1 cellular context compared by ENCODE assay signal in the genomic region with DNA sequence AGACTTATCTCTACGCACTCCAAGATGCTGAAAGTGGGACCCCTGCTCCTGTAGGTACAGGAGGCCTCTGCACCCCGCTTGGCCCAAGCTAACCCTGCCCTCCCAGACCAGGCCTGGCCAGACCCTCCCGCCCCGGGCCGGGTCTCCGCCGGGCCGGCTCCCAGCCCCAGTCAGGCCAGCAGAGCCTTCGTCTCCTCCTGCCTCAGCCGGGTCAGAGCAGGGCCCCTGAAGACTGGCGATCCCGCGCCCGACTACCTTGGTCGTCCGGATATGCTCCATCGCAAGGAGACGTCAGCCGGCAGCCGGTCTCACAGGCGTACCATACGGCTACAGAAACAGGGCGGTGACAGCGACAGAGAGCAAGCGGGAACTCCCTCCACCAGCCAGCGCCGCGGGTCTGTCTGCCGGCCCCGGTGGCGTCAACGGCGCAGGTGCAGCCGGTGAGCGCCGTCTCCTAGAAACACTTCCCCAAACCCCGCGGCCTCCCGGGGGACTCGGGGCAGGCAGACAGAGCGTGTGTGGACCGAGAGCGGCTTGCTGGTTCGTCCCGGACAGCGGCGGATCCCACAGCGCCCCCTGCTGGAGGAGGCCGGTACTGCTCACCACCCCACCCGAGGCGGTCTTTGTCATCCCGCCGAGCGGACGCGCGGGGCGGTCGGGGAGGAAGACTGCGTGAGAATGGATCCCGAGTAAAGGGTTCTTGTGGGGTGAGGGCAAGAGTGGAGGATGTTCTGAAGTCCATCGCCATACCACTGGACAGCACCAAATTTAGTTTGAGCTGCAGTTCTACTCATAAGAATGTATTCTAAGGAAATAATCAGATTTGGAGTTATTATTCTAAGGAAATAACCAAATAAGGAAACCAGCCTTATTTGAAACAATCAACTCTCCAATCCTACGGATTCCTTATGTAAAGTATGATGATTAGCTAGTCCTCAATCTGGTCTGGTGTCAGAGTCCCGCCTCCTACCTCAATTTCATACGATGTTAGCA.
TF ChIP-seq lines count a peak whose summit lies in the region.

A gene (minus strand): TSS at position 520 of the 993 bp plus-strand sequence. CDS start 241 bp downstream, at position 279.

TF ChIP-seq in K562, 482 proteins besides CTCF, POLR2A, EP300 and RAD21 (continued from another document):
- TF ChIP-seq BHLHE40 (IDR thresholded peaks at IDR 0.05; ENCODE audit: low read length) (peak; percentile 56), U2AF2 (optimal IDR thresholded peaks at IDR 0.05; ENCODE audit: low read depth, low read length) (no peak), ETV1 (tag; conservative IDR thresholded peaks at IDR 0.05; ENCODE audit: low read depth) (no peak), ZNF175 (CRISPR knock-in tag; IDR thresholded peaks at IDR 0.05; ENCODE audit: low read depth) (no peak), TARDBP (IDR thresholded peaks at IDR 0.05) (peak; percentile 27; the same call in 1 of the 2 replicates), ZNF217 (CRISPR knock-in tag; IDR thresholded peaks at IDR 0.05) (no peak), ZNF57 (CRISPR knock-in tag; IDR thresholded peaks at IDR 0.05) (no peak), ZNF12 (CRISPR knock-in tag; IDR thresholded peaks at IDR 0.05) (no peak), MTA1 (IDR thresholded peaks at IDR 0.05; ENCODE audit: borderline replicate concordance) (0 out of 2 replicates have a peak, but pooled peaks have one; percentile 52), MED1 (CRISPR knock-in tag; IDR thresholded peaks at IDR 0.05; ENCODE audit: borderline replicate concordance) (no peak), ESRRA (IDR thresholded peaks at IDR 0.05; ENCODE audit: borderline replicate concordance, low read depth) (peak; percentile 40; the same call in 1 of the 2 replicates), ZBTB1 (CRISPR knock-in tag; IDR thresholded peaks at IDR 0.05; ENCODE audit: borderline replicate concordance, low read depth) (0 out of 2 replicates have a peak, but pooled peaks have one; percentile 34), POLR3G (IDR thresholded peaks at IDR 0.05; ENCODE audit: extremely low read depth, insufficient read length, insufficient replicate concordance) (no peak), MECOM (CRISPR knock-in tag; IDR thresholded peaks at IDR 0.05) (no peak), HIVEP1 (CRISPR knock-in tag; IDR thresholded peaks at IDR 0.05) (no peak), BCOR (IDR thresholded peaks at IDR 0.05) (0 out of 2 replicates have a peak, but pooled peaks have one; percentile 16), ZNF551 (CRISPR knock-in tag; IDR thresholded peaks at IDR 0.05) (no peak), HNRNPUL1 (IDR thresholded peaks at IDR 0.05; ENCODE audit: low read length) (no peak), CREM (IDR thresholded peaks at IDR 0.05; ENCODE audit: low read depth) (peak; percentile 50), CC2D1A (IDR thresholded peaks at IDR 0.05) (0 out of 2 replicates have a peak, but pooled peaks have one; percentile 36), MYC (IDR thresholded peaks at IDR 0.05; ENCODE audit: low read depth, low read length) (peak; percentile 65), MYC (CRISPR knock-in tag; IDR thresholded peaks at IDR 0.05; ENCODE audit: borderline replicate concordance, low read depth) (no peak), MTA2 (IDR thresholded peaks at IDR 0.05; ENCODE audit: low read depth) (no peak), ARID1B (IDR thresholded peaks at IDR 0.05) (0 out of 2 replicates have a peak, but pooled peaks have one; percentile 20), SETDB1 (IDR thresholded peaks at IDR 0.05; ENCODE audit: low read length) (no peak), SMARCA4 (IDR thresholded peaks at IDR 0.05) (peak; percentile 27; the same call in 1 of the 2 replicates), NCOA2 (IDR thresholded peaks at IDR 0.05; ENCODE audit: partially characterized antibody in 2 of 2) (no peak), STAG1 (CRISPR knock-in tag; IDR thresholded peaks at IDR 0.05; ENCODE audit: borderline replicate concordance) (no peak), TFAM (CRISPR knock-in tag; conservative IDR thresholded peaks at IDR 0.05) (no peak), FOXA1 (IDR thresholded peaks at IDR 0.05; ENCODE audit: borderline replicate concordance) (no peak), SNRNP70 (optimal IDR thresholded peaks at IDR 0.05; ENCODE audit: low read depth, low read length) (no peak)
- TF ChIP-seq, protein P1, sequence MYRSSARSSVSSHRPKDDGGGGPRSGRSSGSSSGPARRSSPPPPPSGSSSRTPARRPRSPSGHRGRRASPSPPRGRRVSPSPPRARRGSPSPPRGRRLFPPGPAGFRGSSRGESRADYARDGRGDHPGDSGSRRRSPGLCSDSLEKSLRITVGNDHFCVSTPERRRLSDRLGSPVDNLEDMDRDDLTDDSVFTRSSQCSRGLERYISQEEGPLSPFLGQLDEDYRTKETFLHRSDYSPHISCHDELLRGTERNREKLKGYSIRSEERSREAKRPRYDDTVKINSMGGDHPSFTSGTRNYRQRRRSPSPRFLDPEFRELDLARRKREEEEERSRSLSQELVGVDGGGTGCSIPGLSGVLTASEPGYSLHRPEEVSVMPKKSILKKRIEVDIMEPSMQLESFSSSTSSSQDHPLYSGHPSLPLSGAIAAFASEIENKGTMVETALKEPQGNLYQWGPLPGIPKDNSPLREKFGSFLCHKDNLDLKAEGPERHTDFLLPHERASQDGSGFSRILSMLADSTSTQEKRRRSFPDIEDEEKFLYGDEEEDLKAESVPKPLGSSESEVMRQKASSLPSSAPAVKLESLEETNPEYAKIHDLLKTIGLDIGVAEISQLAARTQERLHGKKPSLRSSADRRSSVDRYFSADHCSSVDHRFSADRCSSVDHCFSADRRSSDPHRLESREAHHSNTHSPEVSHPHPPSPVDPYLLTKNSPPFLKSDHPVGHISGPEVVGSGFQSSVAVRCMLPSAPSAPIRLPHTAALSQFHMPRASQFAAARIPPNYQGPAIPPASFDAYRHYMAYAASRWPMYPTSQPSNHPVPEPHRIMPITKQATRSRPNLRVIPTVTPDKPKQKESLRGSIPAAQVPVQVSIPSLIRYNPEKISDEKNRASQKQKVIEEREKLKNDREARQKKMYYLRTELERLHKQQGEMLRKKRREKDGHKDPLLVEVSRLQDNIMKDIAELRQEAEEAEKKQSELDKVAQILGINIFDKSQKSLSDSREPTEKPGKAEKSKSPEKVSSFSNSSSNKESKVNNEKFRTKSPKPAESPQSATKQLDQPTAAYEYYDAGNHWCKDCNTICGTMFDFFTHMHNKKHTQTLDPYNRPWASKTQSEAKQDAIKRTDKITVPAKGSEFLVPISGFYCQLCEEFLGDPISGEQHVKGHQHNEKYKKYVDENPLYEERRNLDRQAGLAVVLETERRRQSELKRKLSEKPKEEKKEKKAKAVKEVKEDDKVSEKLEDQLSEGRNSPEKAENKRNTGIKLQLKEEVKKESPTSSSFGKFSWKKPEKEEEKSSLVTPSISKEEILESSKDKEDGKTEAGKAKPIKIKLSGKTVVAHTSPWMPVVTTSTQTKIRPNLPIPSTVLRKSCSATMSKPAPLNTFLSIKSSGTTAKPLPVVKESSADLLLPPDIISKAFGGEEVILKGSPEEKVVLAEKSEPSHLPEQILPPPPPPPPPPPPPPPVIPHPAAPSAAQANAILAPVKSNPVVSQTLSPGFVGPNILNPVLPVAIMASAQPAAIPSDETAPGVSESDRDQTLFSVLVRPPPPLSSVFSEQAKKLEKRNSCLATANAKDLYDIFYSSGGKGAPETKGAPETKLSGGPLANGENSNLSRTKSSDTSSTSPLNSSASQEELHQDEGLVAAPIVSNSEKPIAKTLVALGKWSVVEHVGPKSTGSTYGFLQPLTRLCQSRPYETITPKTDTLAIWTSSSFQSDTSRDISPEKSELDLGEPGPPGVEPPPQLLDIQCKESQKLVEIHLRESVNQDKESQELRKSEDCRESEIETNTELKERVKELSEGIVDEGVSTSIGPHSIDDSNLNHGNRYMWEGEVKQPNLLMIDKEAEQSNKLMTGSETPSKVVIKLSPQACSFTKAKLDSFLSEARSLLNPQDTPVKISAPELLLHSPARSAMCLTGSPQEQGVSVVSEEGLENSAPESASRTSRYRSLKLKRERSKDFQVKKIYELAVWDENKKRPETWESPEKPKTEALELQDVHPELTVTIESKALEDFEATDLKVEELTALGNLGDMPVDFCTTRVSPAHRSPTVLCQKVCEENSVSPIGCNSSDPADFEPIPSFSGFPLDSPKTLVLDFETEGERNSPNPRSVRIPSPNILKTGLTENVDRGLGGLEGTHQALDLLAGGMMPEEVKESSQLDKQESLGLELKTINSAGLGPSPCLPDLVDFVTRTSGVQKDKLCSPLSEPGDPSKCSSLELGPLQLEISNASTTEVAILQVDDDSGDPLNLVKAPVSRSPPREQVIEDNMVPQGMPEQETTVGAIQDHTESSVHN (IDR thresholded peaks at IDR 0.05; ENCODE audit: borderline replicate concordance in 1 of 2, low read depth in 1 of 2) = no peak
- TF ChIP-seq, protein P2, sequence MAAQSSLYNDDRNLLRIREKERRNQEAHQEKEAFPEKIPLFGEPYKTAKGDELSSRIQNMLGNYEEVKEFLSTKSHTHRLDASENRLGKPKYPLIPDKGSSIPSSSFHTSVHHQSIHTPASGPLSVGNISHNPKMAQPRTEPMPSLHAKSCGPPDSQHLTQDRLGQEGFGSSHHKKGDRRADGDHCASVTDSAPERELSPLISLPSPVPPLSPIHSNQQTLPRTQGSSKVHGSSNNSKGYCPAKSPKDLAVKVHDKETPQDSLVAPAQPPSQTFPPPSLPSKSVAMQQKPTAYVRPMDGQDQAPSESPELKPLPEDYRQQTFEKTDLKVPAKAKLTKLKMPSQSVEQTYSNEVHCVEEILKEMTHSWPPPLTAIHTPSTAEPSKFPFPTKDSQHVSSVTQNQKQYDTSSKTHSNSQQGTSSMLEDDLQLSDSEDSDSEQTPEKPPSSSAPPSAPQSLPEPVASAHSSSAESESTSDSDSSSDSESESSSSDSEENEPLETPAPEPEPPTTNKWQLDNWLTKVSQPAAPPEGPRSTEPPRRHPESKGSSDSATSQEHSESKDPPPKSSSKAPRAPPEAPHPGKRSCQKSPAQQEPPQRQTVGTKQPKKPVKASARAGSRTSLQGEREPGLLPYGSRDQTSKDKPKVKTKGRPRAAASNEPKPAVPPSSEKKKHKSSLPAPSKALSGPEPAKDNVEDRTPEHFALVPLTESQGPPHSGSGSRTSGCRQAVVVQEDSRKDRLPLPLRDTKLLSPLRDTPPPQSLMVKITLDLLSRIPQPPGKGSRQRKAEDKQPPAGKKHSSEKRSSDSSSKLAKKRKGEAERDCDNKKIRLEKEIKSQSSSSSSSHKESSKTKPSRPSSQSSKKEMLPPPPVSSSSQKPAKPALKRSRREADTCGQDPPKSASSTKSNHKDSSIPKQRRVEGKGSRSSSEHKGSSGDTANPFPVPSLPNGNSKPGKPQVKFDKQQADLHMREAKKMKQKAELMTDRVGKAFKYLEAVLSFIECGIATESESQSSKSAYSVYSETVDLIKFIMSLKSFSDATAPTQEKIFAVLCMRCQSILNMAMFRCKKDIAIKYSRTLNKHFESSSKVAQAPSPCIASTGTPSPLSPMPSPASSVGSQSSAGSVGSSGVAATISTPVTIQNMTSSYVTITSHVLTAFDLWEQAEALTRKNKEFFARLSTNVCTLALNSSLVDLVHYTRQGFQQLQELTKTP (IDR thresholded peaks at IDR 0.05; ENCODE audit: low read depth in 1 of 2, partially characterized antibody in 2 of 2) = no peak
- TF ChIP-seq, protein P3, sequence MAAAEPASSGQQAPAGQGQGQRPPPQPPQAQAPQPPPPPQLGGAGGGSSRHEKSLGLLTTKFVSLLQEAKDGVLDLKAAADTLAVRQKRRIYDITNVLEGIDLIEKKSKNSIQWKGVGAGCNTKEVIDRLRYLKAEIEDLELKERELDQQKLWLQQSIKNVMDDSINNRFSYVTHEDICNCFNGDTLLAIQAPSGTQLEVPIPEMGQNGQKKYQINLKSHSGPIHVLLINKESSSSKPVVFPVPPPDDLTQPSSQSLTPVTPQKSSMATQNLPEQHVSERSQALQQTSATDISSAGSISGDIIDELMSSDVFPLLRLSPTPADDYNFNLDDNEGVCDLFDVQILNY (CRISPR knock-in tag; IDR thresholded peaks at IDR 0.05) = no peak
- TF ChIP-seq, protein P4, sequence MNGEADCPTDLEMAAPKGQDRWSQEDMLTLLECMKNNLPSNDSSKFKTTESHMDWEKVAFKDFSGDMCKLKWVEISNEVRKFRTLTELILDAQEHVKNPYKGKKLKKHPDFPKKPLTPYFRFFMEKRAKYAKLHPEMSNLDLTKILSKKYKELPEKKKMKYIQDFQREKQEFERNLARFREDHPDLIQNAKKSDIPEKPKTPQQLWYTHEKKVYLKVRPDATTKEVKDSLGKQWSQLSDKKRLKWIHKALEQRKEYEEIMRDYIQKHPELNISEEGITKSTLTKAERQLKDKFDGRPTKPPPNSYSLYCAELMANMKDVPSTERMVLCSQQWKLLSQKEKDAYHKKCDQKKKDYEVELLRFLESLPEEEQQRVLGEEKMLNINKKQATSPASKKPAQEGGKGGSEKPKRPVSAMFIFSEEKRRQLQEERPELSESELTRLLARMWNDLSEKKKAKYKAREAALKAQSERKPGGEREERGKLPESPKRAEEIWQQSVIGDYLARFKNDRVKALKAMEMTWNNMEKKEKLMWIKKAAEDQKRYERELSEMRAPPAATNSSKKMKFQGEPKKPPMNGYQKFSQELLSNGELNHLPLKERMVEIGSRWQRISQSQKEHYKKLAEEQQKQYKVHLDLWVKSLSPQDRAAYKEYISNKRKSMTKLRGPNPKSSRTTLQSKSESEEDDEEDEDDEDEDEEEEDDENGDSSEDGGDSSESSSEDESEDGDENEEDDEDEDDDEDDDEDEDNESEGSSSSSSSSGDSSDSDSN (IDR thresholded peaks at IDR 0.05; ENCODE audit: borderline replicate concordance in 1 of 2, low read depth in 2 of 2, low read length in 2 of 2) = peak; percentile 55 to 92; a peak in 2 of 4 replicates
- TF ChIP-seq, protein P5, sequence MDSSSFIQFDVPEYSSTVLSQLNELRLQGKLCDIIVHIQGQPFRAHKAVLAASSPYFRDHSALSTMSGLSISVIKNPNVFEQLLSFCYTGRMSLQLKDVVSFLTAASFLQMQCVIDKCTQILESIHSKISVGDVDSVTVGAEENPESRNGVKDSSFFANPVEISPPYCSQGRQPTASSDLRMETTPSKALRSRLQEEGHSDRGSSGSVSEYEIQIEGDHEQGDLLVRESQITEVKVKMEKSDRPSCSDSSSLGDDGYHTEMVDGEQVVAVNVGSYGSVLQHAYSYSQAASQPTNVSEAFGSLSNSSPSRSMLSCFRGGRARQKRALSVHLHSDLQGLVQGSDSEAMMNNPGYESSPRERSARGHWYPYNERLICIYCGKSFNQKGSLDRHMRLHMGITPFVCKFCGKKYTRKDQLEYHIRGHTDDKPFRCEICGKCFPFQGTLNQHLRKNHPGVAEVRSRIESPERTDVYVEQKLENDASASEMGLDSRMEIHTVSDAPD (CRISPR knock-in tag; IDR thresholded peaks at IDR 0.05) = no peak
- TF ChIP-seq, protein P6, sequence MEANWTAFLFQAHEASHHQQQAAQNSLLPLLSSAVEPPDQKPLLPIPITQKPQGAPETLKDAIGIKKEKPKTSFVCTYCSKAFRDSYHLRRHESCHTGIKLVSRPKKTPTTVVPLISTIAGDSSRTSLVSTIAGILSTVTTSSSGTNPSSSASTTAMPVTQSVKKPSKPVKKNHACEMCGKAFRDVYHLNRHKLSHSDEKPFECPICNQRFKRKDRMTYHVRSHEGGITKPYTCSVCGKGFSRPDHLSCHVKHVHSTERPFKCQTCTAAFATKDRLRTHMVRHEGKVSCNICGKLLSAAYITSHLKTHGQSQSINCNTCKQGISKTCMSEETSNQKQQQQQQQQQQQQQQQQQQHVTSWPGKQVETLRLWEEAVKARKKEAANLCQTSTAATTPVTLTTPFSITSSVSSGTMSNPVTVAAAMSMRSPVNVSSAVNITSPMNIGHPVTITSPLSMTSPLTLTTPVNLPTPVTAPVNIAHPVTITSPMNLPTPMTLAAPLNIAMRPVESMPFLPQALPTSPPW (CRISPR knock-in tag; IDR thresholded peaks at IDR 0.05) = peak; percentile 49; the same call in 1 of the 2 replicates
